19 cellular contexts compared by ENCODE assay signal in genomic region chr12:96710127-96710745, GRCh38.
DNase-seq lines count a peak whose midpoint lies in the region; ATAC-seq and TF ChIP-seq lines count a peak whose summit lies in the region.
"Had no signal": no experiment of that assay in that cellular context is flagged by ENCODE, and none has a peak within 500 bp of the region (broad histone marks: within the 10 kb centered on the region; RNA-seq: fewer than 3 reads in every experiment).

No MANE protein-coding gene starts in this region.

- H3K36me3 Mint-ChIP-seq in MCF 10A (ENCODE audit: insufficient read depth, unreplicated experiment) (no peaks in the 10 kb centered on the region), WTC11 (no peaks in the 10 kb centered on the region), T-cell (no peaks in the 10 kb centered on the region)
- H3K36me3 Mint-ChIP-seq: stimulated activated effector memory CD8-positive, alpha-beta T cell treated with anti-CD3 and anti-CD28 coated beads, Interleukin-12 subunit alpha, Interleukin-12 subunit beta, amount 100 ng/mL, for 72 hours had no signal

- H3K9me3 ChIP-seq in mammary epithelial cell (replicated peaks; ENCODE audit: insufficient read depth, low read length), result no peaks in the 10 kb centered on the region
- H3K9me3 ChIP-seq: esophagus muscularis mucosa, ovary, tibial artery had no signal

- H3K36me3 ChIP-seq in mammary epithelial cell (ENCODE audit: insufficient read depth, low read length), result no peaks in the 10 kb centered on the region
- H3K36me3 ChIP-seq: esophagus muscularis mucosa, ovary, tibial artery had no signal

- H3K4me3 Mint-ChIP-seq in MCF 10A (ENCODE audit: unreplicated experiment), result no peak overlapping the region
- H3K4me3 Mint-ChIP-seq in WTC11, result no peak overlapping the region
- no peak overlapping the region for H3K4me3 Mint-ChIP-seq in T-cell
- H3K4me3 Mint-ChIP-seq: stimulated activated effector memory CD8-positive, alpha-beta T cell treated with anti-CD3 and anti-CD28 coated beads, Interleukin-12 subunit alpha, Interleukin-12 subunit beta, amount 100 ng/mL, for 72 hours had no signal

- intact Hi-C loops in MCF 10A (cut with micrococcal nuclease) (no loop called here), mammary epithelial cell (cut with micrococcal nuclease) (loop anchor here (10.0 kb wide), 1 partner anchor 275 kb away; no protein-coding TSS in a partner anchor)

- no peak overlapping the region for H3K9ac ChIP-seq in mammary epithelial cell (ENCODE audit: insufficient read depth, low read length)
- H3K9ac ChIP-seq: GM23248 had no signal

- no peaks in the 10 kb centered on the region for H3K9me3 Mint-ChIP-seq in MCF 10A (ENCODE audit: unreplicated experiment)
- H3K9me3 Mint-ChIP-seq in WTC11, result no peaks in the 10 kb centered on the region
- H3K9me3 Mint-ChIP-seq in T-cell, result no peaks in the 10 kb centered on the region
- H3K9me3 Mint-ChIP-seq: stimulated activated effector memory CD8-positive, alpha-beta T cell treated with anti-CD3 and anti-CD28 coated beads, Interleukin-12 subunit alpha, Interleukin-12 subunit beta, amount 100 ng/mL, for 72 hours had no signal

- H2AFZ ChIP-seq in mammary epithelial cell (ENCODE audit: low read depth, low read length), result no peak overlapping the region
- H2AFZ ChIP-seq: GM23248 had no signal

- peak; percentile 26 for DNase-seq in MCF 10A (ENCODE audit: unreplicated experiment)
- no peak for DNase-seq in mammary epithelial cell
- peak; percentile 50 for DNase-seq in NCI-H146 (lab: John Stamatoyannopoulos, UW)
- DNase-seq in WTC11 (ENCODE audit: low spot score), result peak; percentile 39
- no peak for DNase-seq in pons (ENCODE audit: low spot score)
- DNase-seq in activated CD4-positive, alpha-beta T cell treated with anti-CD3 and anti-CD28 coated beads, Interleukin-2, amount 50 U/mL, for 1 hour, result no peak
- no peak for DNase-seq in T-cell
- no peak for DNase-seq in activated CD4-positive, alpha-beta T cell treated with anti-CD3 and anti-CD28 coated beads for 4 hours
- DNase-seq: activated effector memory CD4-positive, alpha-beta T cell treated with Interleukin-2 at 50 U/mL for 16 hours; aorta; GM23248; head of caudate nucleus; NCI-H1694; OCI-M1; ovary; tibial artery had no signal

- H3K27ac ChIP-seq in mammary epithelial cell (ENCODE audit: insufficient read depth, low read depth, low read length), result no peak overlapping the region
- H3K27ac ChIP-seq: esophagus muscularis mucosa, GM23248, ovary, skin epidermis, tibial artery had no signal

- BruUV-seq in MCF 10A (replicated peaks; lab: Mats Ljungman, UMichigan) (no TSS peak), mammary epithelial cell (replicated peaks; lab: Mats Ljungman, UMichigan) (no TSS peak)

- no peak overlapping the region for H3K4me3 ChIP-seq in mammary epithelial cell (replicated peaks in 1 of 3; ENCODE audit: insufficient read depth in 1 of 3, low read depth in 2 of 3, low read length in 3 of 3)
- H3K4me3 ChIP-seq: esophagus muscularis mucosa, GM23248, ovary, skin epidermis, tibial artery had no signal

- CTCF ChIA-PET in MCF 10A (lab: Yijun Ruan, JAX), result no interaction called here
- CTCF ChIA-PET in mammary epithelial cell (lab: Charles Lee; ENCODE audit: low non-redundant PET), result no interaction called here
- CTCF ChIA-PET in WTC11 (lab: Charles Lee), result interaction anchor here (1.5 kb wide), 1 partner anchor 10 kb away, joined by 5 read pairs; no protein-coding TSS in a partner anchor
- CTCF ChIA-PET in T-cell (lab: Charles Lee), result no interaction called here

- dilution Hi-C loops in mammary epithelial cell (cut with HindIII; ENCODE audit: low sequenced_read_pairs), result no loop called here

- POLR2A ChIA-PET in MCF 10A (lab: Yijun Ruan, JAX) (no interaction called here), WTC11 (lab: Charles Lee) (no interaction called here), T-cell (lab: Charles Lee) (no interaction called here)

- ATAC-seq in WTC11 (peak; percentile 95), T-cell (replicated peaks in 1 of 4) (no peak)
- ATAC-seq: stimulated activated effector memory CD8-positive, alpha-beta T cell treated with anti-CD3 and anti-CD28 coated beads, Interleukin-12 subunit alpha, Interleukin-12 subunit beta, amount 100 ng/mL, for 72 hours had no signal

- no peaks in the 10 kb centered on the region for H3K27me3 ChIP-seq in mammary epithelial cell (ENCODE audit: insufficient read depth, low read length)
- H3K27me3 ChIP-seq: esophagus muscularis mucosa, ovary, tibial artery had no signal

- H3K79me2 ChIP-seq in mammary epithelial cell (ENCODE audit: insufficient read depth, low read length), result no peaks in the 10 kb centered on the region

- 84% methylated on average over 2 of the region's 2 CpGs for WGBS in mammary epithelial cell (ENCODE audit: low coverage, missing lambda C conversion rate)

- no peak overlapping the region for H3K4me2 ChIP-seq in mammary epithelial cell (ENCODE audit: insufficient read depth, low read depth, low read length)

- TF ChIP-seq CTCF in MCF 10A (IDR thresholded peaks at IDR 0.05; ENCODE audit: unreplicated experiment) (no peak), mammary epithelial cell (conservative IDR thresholded peaks at IDR 0.05 in 1 of 2, IDR thresholded peaks at IDR 0.05 in 1 of 2; ENCODE audit: extremely low read depth in 1 of 2, insufficient read depth in 1 of 2, low read depth in 1 of 2, low read length in 2 of 2) (no peak), WTC11 (IDR thresholded peaks at IDR 0.05) (no peak)

- no peaks in the 10 kb centered on the region for H3K4me1 ChIP-seq in mammary epithelial cell (ENCODE audit: insufficient read depth, low read length)
- H3K4me1 ChIP-seq: esophagus muscularis mucosa, tibial artery had no signal

- in situ Hi-C loops in mammary epithelial cell (cut with MboI; ENCODE audit: low sequenced_read_pairs in 2 of 2), result no loop called here

- H3K4me1 Mint-ChIP-seq in MCF 10A (ENCODE audit: insufficient read depth, unreplicated experiment), result no peaks in the 10 kb centered on the region
- H3K4me1 Mint-ChIP-seq in WTC11, result peaks cover 13% of the 10 kb centered on the region
- H3K4me1 Mint-ChIP-seq in T-cell, result no peaks in the 10 kb centered on the region
- H3K4me1 Mint-ChIP-seq: stimulated activated effector memory CD8-positive, alpha-beta T cell treated with anti-CD3 and anti-CD28 coated beads, Interleukin-12 subunit alpha, Interleukin-12 subunit beta, amount 100 ng/mL, for 72 hours had no signal

- H4K20me1 ChIP-seq in mammary epithelial cell (ENCODE audit: insufficient read depth, low read length), result no peaks in the 10 kb centered on the region

- no peak overlapping the region for H3K27ac Mint-ChIP-seq in MCF 10A (ENCODE audit: low read depth, unreplicated experiment)
- no peak overlapping the region for H3K27ac Mint-ChIP-seq in WTC11
- no peak overlapping the region for H3K27ac Mint-ChIP-seq in T-cell
- H3K27ac Mint-ChIP-seq: stimulated activated effector memory CD8-positive, alpha-beta T cell treated with anti-CD3 and anti-CD28 coated beads, Interleukin-12 subunit alpha, Interleukin-12 subunit beta, amount 100 ng/mL, for 72 hours had no signal

- no peaks in the 10 kb centered on the region for H3K27me3 Mint-ChIP-seq in MCF 10A (ENCODE audit: insufficient read depth, unreplicated experiment)
- no peaks in the 10 kb centered on the region for H3K27me3 Mint-ChIP-seq in WTC11 (ENCODE audit: low read depth)
- peaks cover 3 to 5% of the 10 kb centered on the region in 2 donors for H3K27me3 Mint-ChIP-seq in T-cell

TF ChIP-seq in WTC11, 78 proteins besides CTCF, POLR2A, EP300 and RAD21 (continues in another document):
- TF ChIP-seq, protein P1, sequence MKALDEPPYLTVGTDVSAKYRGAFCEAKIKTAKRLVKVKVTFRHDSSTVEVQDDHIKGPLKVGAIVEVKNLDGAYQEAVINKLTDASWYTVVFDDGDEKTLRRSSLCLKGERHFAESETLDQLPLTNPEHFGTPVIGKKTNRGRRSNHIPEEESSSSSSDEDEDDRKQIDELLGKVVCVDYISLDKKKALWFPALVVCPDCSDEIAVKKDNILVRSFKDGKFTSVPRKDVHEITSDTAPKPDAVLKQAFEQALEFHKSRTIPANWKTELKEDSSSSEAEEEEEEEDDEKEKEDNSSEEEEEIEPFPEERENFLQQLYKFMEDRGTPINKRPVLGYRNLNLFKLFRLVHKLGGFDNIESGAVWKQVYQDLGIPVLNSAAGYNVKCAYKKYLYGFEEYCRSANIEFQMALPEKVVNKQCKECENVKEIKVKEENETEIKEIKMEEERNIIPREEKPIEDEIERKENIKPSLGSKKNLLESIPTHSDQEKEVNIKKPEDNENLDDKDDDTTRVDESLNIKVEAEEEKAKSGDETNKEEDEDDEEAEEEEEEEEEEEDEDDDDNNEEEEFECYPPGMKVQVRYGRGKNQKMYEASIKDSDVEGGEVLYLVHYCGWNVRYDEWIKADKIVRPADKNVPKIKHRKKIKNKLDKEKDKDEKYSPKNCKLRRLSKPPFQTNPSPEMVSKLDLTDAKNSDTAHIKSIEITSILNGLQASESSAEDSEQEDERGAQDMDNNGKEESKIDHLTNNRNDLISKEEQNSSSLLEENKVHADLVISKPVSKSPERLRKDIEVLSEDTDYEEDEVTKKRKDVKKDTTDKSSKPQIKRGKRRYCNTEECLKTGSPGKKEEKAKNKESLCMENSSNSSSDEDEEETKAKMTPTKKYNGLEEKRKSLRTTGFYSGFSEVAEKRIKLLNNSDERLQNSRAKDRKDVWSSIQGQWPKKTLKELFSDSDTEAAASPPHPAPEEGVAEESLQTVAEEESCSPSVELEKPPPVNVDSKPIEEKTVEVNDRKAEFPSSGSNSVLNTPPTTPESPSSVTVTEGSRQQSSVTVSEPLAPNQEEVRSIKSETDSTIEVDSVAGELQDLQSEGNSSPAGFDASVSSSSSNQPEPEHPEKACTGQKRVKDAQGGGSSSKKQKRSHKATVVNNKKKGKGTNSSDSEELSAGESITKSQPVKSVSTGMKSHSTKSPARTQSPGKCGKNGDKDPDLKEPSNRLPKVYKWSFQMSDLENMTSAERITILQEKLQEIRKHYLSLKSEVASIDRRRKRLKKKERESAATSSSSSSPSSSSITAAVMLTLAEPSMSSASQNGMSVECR (CRISPR knock-in tag; IDR thresholded peaks at IDR 0.05; ENCODE audit: borderline replicate concordance), result no peak
- TF ChIP-seq PRRX2 (CRISPR knock-in tag; IDR thresholded peaks at IDR 0.05), result no peak
- no peak for TF ChIP-seq ZNF219 (CRISPR knock-in tag; IDR thresholded peaks at IDR 0.05; ENCODE audit: borderline replicate concordance)
- TF ChIP-seq TP53 (CRISPR knock-in tag; IDR thresholded peaks at IDR 0.05), result no peak
- no peak for TF ChIP-seq E2F4 (CRISPR knock-in tag; IDR thresholded peaks at IDR 0.05; ENCODE audit: borderline replicate concordance, low read depth)

Comparison
In these comparisons a context has a peak if more than half of its experiments do, and no peak if none do; other contexts are left out.
1. DNase-seq: peak in MCF 10A (single experiment), NCI-H146 (single experiment) and WTC11 (single experiment); none in mammary epithelial cell (single experiment), pons (single experiment), activated CD4-positive, alpha-beta T cell treated with anti-CD3 and anti-CD28 coated beads, Interleukin-2, amount 50 U/mL, for 1 hour (single experiment), T-cell (0 of 34) and activated CD4-positive, alpha-beta T cell treated with anti-CD3 and anti-CD28 coated beads for 4 hours (0 of 2).